ENCODE assay signal across 4 cellular contexts in the genomic region with DNA sequence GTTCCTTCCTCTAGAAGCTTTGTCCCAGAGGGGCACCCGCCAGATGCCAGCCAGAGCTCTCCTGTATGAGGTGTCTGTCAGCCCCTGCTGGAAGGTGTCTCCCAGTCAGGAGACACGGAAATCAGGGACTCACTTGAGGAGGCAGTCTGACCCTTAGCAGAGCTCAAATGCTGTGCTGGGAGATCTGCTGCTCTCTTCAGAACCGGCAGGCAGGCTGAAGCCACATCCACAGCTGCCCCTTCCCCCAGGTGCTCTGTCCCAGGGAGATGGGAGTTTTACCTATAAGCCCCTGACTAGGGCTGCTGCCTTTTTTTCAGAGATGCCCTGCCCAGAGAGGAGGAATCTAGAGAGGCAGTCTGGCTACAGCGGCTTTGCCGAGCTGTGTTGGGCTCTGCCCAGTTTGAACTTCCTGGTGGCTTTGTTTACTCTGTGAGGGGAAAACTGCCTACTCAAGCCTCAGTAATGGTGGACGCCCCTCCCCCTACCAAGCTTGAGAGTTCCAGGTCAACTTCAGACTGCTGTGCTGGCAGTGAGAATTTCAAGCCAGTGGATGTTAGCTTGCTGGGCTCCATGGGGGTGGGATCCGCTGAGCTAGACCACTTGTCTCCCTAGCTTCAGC. TPM values are rescaled to one million over a fixed set of nuclear protein-coding genes. Genes with fewer than 3 reads are reported as not detected.
"Had no signal": no experiment of that assay in that cellular context is flagged by ENCODE, and none has a peak within 500 bp of the region (broad histone marks: within the 10 kb centered on the region; RNA-seq: fewer than 3 reads in every experiment).

No MANE protein-coding gene starts in this region.

RNA-seq across cellular contexts. Expression of a gene that starts 8.1 kb away (rescaled TPM):
- total RNA-seq: LHCN-M2, MCF 10A, SJSA1 had no signal

RNA-seq across cellular contexts. Expression of a gene that starts 37.8 kb away (rescaled TPM):
- total RNA-seq: LHCN-M2, MCF 10A, Right ventricle myocardium superior, SJSA1 had no signal
